ENCODE assay signal across 7 cellular contexts in genomic region chr19:54595680-54596436, GRCh38. TPM values are rescaled to one million over a fixed set of nuclear protein-coding genes. Genes with fewer than 3 reads are reported as not detected.
"Had no signal": no experiment of that assay in that cellular context is flagged by ENCODE, and none has a peak within 500 bp of the region (broad histone marks: within the 10 kb centered on the region; RNA-seq: fewer than 3 reads in every experiment).

No MANE protein-coding gene starts in this region.

RNA-seq across cellular contexts. Expression of gene LILRA1, which starts 2.4 kb away (rescaled TPM):
- total RNA-seq: dermis microvascular lymphatic vessel endothelial cell, endodermal cell, glomerular endothelial cell, lung microvascular endothelial cell, myocyte had no signal
- polyA plus RNA-seq: keratinocyte had no signal

RNA-seq across cellular contexts. Expression of gene LILRA2, which starts 22.3 kb away (rescaled TPM):
- total RNA-seq: dermis microvascular lymphatic vessel endothelial cell, endodermal cell, esophagus mucosa, glomerular endothelial cell, lung microvascular endothelial cell, myocyte had no signal
- polyA plus RNA-seq: keratinocyte had no signal

RNA-seq across cellular contexts. Expression of gene LILRB1, which starts 34.4 kb away (rescaled TPM):
- total RNA-seq: dermis microvascular lymphatic vessel endothelial cell, endodermal cell, lung microvascular endothelial cell, myocyte had no signal
- polyA plus RNA-seq: keratinocyte had no signal
